Comparison of ENCODE assay signal across 24 cellular contexts in the genomic region with DNA sequence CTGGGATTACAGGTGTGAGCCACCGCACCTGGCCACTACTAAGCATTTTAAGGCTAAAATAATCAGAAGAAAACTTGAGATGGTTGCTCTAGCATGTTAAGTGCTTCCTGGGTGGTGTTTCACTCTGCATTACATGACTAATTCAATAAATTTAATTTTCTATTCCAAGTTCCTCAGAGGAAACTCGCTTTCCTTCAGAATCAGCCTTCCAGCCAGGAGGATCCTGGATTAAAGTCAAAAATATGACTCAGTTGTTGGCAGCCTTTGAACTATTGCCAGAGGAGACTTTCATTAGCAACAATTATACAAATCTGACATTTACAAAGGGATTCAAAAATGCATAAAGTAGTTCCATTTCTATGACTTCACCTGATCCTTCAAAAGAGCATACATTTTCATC.
DNase-seq lines count a peak whose midpoint lies in the region; ATAC-seq, FAIRE-seq and TF ChIP-seq lines count a peak whose summit lies in the region.
"Had no signal": no experiment of that assay in that cellular context is flagged by ENCODE, and none has a peak within 500 bp of the region (broad histone marks: within the 10 kb centered on the region; RNA-seq: fewer than 3 reads in every experiment).

No MANE protein-coding gene starts in this region.

- peaks cover 14% of the 10 kb centered on the region for H3K9me3 Mint-ChIP-seq in neural progenitor cell
- H3K9me3 Mint-ChIP-seq in activated CD4-positive, alpha-beta memory T cell treated with anti-CD3 and anti-CD28 coated beads for 36 hours, result peaks cover 2% of the 10 kb centered on the region
- H3K9me3 Mint-ChIP-seq: activated naive CD4-positive, alpha-beta T cell treated with anti-CD3 and anti-CD28 coated beads, Interleukin-2, amount 10 ng/mL, durations not matched to agents 7 days and 5 days; T-helper 1 cell treated with Interleukin-12 subunit alpha and Interleukin-12 subunit beta and Interleukin-4 antibody, amounts not matched to agents 30 μg/mL and 1 μg/mL, for 36 hours had no signal

- H3F3A ChIP-seq in GM23248 (ENCODE audit: insufficient read depth), result 0 out of 2 replicates have a peak, but pooled peaks cover 3% of the 10 kb centered on the region
- no peaks in the 10 kb centered on the region for H3F3A ChIP-seq in PC-9 (ENCODE audit: insufficient read depth, low read depth)
- H3F3A ChIP-seq in neural progenitor cell (ENCODE audit: low read depth), result no peaks in the 10 kb centered on the region

- H3K27ac ChIP-seq in GM23248 (no peak overlapping the region), PC-9 (no peak overlapping the region), kidney (ENCODE audit: low read depth in 2 of 2, low read length in 2 of 2) (no peak overlapping the region), neural progenitor cell (no peak overlapping the region)
- H3K27ac ChIP-seq: gastroesophageal sphincter, thyroid gland, WERI-Rb-1 had no signal

- H2AFZ ChIP-seq in GM23248, result no peak overlapping the region
- no peak overlapping the region for H2AFZ ChIP-seq in PC-9
- no peak overlapping the region for H2AFZ ChIP-seq in neural progenitor cell (replicated peaks)

- H3K9me3 ChIP-seq in GM23248 (ENCODE audit: low read depth) (no peaks in the 10 kb centered on the region), PC-9 (ENCODE audit: insufficient read depth, low read depth) (no peaks in the 10 kb centered on the region), kidney (ENCODE audit: control insufficient read depth in 1 of 2, low read length in 2 of 2) (peaks cover 0 to 6% of the 10 kb centered on the region in 2 donors), neural progenitor cell (ENCODE audit: low read depth) (no peaks in the 10 kb centered on the region)
- H3K9me3 ChIP-seq: thyroid gland had no signal

- H3K4me3 ChIP-seq in GM23248, result no peak overlapping the region
- no peak overlapping the region for H3K4me3 ChIP-seq in PC-9
- H3K4me3 ChIP-seq in kidney (ENCODE audit: low read length in 2 of 2), result no peak overlapping the region
- H3K4me3 ChIP-seq in neural progenitor cell, result no peak overlapping the region
- H3K4me3 ChIP-seq: gastroesophageal sphincter, thyroid gland had no signal

- intact Hi-C loops in PC-9 (cut with micrococcal nuclease; ENCODE audit: unreplicated experiment), result loop anchor here (1.0 to 10.0 kb wide), 4 partner anchors 212 to 549 kb away; no protein-coding TSS in a partner anchor
- intact Hi-C loops in kidney (cut with DNase I), result loop anchor here (10.0 kb wide), 1 partner anchor 352 kb away; no protein-coding TSS in a partner anchor
- intact Hi-C loops in activated CD4-positive, alpha-beta memory T cell treated with anti-CD3 and anti-CD28 coated beads for 36 hours (cut with micrococcal nuclease), result no loop called here

- CTCF ChIA-PET in PC-9 (lab: Charles Lee), result interaction anchor here (0.6 kb wide), 1 partner anchor 547 kb away, joined by 5 read pairs; no protein-coding TSS in a partner anchor
- CTCF ChIA-PET in activated CD4-positive, alpha-beta memory T cell treated with anti-CD3 and anti-CD28 coated beads for 36 hours (lab: Charles Lee), result no interaction called here

- H3K4me3 Mint-ChIP-seq in neural progenitor cell, result no peak overlapping the region
- H3K4me3 Mint-ChIP-seq in activated CD4-positive, alpha-beta memory T cell treated with anti-CD3 and anti-CD28 coated beads for 36 hours, result no peak overlapping the region
- H3K4me3 Mint-ChIP-seq: activated naive CD4-positive, alpha-beta T cell treated with anti-CD3 and anti-CD28 coated beads, Interleukin-2, amount 10 ng/mL, durations not matched to agents 7 days and 5 days; brain; dendritic cell treated with granulocyte-macrophage colony-stimulating factor and Interleukin-4, amounts not matched to agents 40 ng/mL and 50 ng/mL, for 4 days; stimulated activated memory B cell treated with anti-CD40 and anti-IgM and Interleukin-4, amounts not matched to agents 10 μg/mL and 1 μg/mL and 100 μg/mL, for 72 hours; T-helper 1 cell treated with Interleukin-12 subunit alpha and Interleukin-12 subunit beta and Interleukin-4 antibody, amounts not matched to agents 30 μg/mL and 1 μg/mL, for 36 hours had no signal

- TF ChIP-seq CTCF in PC-9 (conservative IDR thresholded peaks at IDR 0.05) (no peak), omental fat pad (IDR thresholded peaks at IDR 0.05) (no peak), kidney (IDR thresholded peaks at IDR 0.05; ENCODE audit: borderline replicate concordance, extremely low read depth, insufficient read depth) (no peak), neural progenitor cell (IDR thresholded peaks at IDR 0.05) (no peak)

- ATAC-seq in omental fat pad (ENCODE audit: low FRiP score), result peak; percentile 83
- ATAC-seq: gastroesophageal sphincter; left lobe of liver; stimulated activated memory B cell treated with anti-CD40 and anti-IgM and Interleukin-4, amounts not matched to agents 10 μg/mL and 1 μg/mL and 100 μg/mL, for 72 hours had no signal

- H3K9me2 ChIP-seq in GM23248 (ENCODE audit: insufficient read depth) (no peaks in the 10 kb centered on the region), PC-9 (ENCODE audit: insufficient read depth) (no peaks in the 10 kb centered on the region)

- in situ Hi-C loops in GM23248 (cut with MboI), result loop anchor here (25.0 kb wide), 1 partner anchor 619 kb away; no protein-coding TSS in a partner anchor

- H3K27me3 Mint-ChIP-seq in neural progenitor cell (ENCODE audit: insufficient read depth, low read depth), result peaks cover 4% of the 10 kb centered on the region
- H3K27me3 Mint-ChIP-seq in activated CD4-positive, alpha-beta memory T cell treated with anti-CD3 and anti-CD28 coated beads for 36 hours, result peaks cover 7% of the 10 kb centered on the region

- no peaks in the 10 kb centered on the region for H4K20me1 ChIP-seq in GM23248 (ENCODE audit: insufficient read depth)
- H4K20me1 ChIP-seq in PC-9 (ENCODE audit: insufficient read depth), result no peaks in the 10 kb centered on the region
- H4K20me1 ChIP-seq in neural progenitor cell (ENCODE audit: low read depth), result no peaks in the 10 kb centered on the region

- H3K36me3 ChIP-seq in GM23248 (ENCODE audit: low read depth) (no peaks in the 10 kb centered on the region), PC-9 (ENCODE audit: low read depth) (no peaks in the 10 kb centered on the region), kidney (ENCODE audit: control insufficient read depth in 1 of 2, insufficient read depth in 2 of 2, low read length in 2 of 2) (no peaks in the 10 kb centered on the region), neural progenitor cell (no peaks in the 10 kb centered on the region)
- H3K36me3 ChIP-seq: gastroesophageal sphincter, thyroid gland, WERI-Rb-1 had no signal

- FAIRE-seq in kidney (lab: Jason Lieb, UNC), result no peak

- H3K27ac Mint-ChIP-seq in neural progenitor cell, result no peak overlapping the region
- H3K27ac Mint-ChIP-seq in activated CD4-positive, alpha-beta memory T cell treated with anti-CD3 and anti-CD28 coated beads for 36 hours, result no peak overlapping the region
- H3K27ac Mint-ChIP-seq: activated naive CD4-positive, alpha-beta T cell treated with anti-CD3 and anti-CD28 coated beads, Interleukin-2, amount 10 ng/mL, durations not matched to agents 7 days and 5 days; dendritic cell treated with granulocyte-macrophage colony-stimulating factor and Interleukin-4, amounts not matched to agents 40 ng/mL and 50 ng/mL, for 4 days; stimulated activated memory B cell treated with anti-CD40 and anti-IgM and Interleukin-4, amounts not matched to agents 10 μg/mL and 1 μg/mL and 100 μg/mL, for 72 hours; T-helper 1 cell treated with Interleukin-12 subunit alpha and Interleukin-12 subunit beta and Interleukin-4 antibody, amounts not matched to agents 30 μg/mL and 1 μg/mL, for 36 hours had no signal

- no peaks in the 10 kb centered on the region for H3K36me3 Mint-ChIP-seq in neural progenitor cell
- no peaks in the 10 kb centered on the region for H3K36me3 Mint-ChIP-seq in activated CD4-positive, alpha-beta memory T cell treated with anti-CD3 and anti-CD28 coated beads for 36 hours
- H3K36me3 Mint-ChIP-seq: activated naive CD4-positive, alpha-beta T cell treated with anti-CD3 and anti-CD28 coated beads, Interleukin-2, amount 10 ng/mL, durations not matched to agents 7 days and 5 days; brain; stimulated activated memory B cell treated with anti-CD40 and anti-IgM and Interleukin-4, amounts not matched to agents 10 μg/mL and 1 μg/mL and 100 μg/mL, for 72 hours had no signal

- no TSS peak for BruUV-seq in PC-9 (replicated peaks; lab: Mats Ljungman, UMichigan)

- H3K79me2 ChIP-seq in GM23248 (ENCODE audit: insufficient read depth) (no peaks in the 10 kb centered on the region), PC-9 (ENCODE audit: low read depth) (no peaks in the 10 kb centered on the region), neural progenitor cell (ENCODE audit: low read depth) (no peaks in the 10 kb centered on the region)

- WGBS in GM23248 (ENCODE audit: low coverage in 1 of 2, low lambda C conversion rate in 2 of 2, missing lambda C conversion rate in 2 of 2), 2 experiments, result 38 to 48% methylated on average over 2 of the region's 2 CpGs

- no peaks in the 10 kb centered on the region for H3K4me1 Mint-ChIP-seq in neural progenitor cell
- no peaks in the 10 kb centered on the region for H3K4me1 Mint-ChIP-seq in activated CD4-positive, alpha-beta memory T cell treated with anti-CD3 and anti-CD28 coated beads for 36 hours (ENCODE audit: low read depth)
- H3K4me1 Mint-ChIP-seq: activated naive CD4-positive, alpha-beta T cell treated with anti-CD3 and anti-CD28 coated beads, Interleukin-2, amount 10 ng/mL, durations not matched to agents 7 days and 5 days; stimulated activated memory B cell treated with anti-CD40 and anti-IgM and Interleukin-4, amounts not matched to agents 10 μg/mL and 1 μg/mL and 100 μg/mL, for 72 hours had no signal

- H3K9ac ChIP-seq in GM23248 (no peak overlapping the region), kidney (ENCODE audit: low read length in 2 of 2) (no peak overlapping the region), neural progenitor cell (no peak overlapping the region)

- H3K4me2 ChIP-seq in GM23248 (ENCODE audit: unreplicated experiment) (no peak overlapping the region), PC-9 (0 out of 2 replicates have a peak overlapping the region, but pooled peaks have one; percentile 1), neural progenitor cell (no peak overlapping the region)

- H3K27me3 ChIP-seq in GM23248 (replicated peaks; ENCODE audit: insufficient read depth) (peaks cover 13% of the 10 kb centered on the region), PC-9 (ENCODE audit: insufficient read depth, low read depth) (no peaks in the 10 kb centered on the region), neural progenitor cell (no peaks in the 10 kb centered on the region)
- H3K27me3 ChIP-seq: thyroid gland had no signal

- POLR2A ChIA-PET in PC-9 (lab: Charles Lee; ENCODE audit: unreplicated experiment), result no interaction called here
- POLR2A ChIA-PET in activated CD4-positive, alpha-beta memory T cell treated with anti-CD3 and anti-CD28 coated beads for 36 hours (lab: Charles Lee), result no interaction called here

- H3K4me1 ChIP-seq in GM23248 (ENCODE audit: insufficient read depth) (no peaks in the 10 kb centered on the region), PC-9 (replicated peaks; ENCODE audit: insufficient read depth) (peaks cover 9% of the 10 kb centered on the region; the same call in 1 of the 2 replicates), kidney (ENCODE audit: control insufficient read depth in 1 of 2, insufficient read depth in 1 of 2, low read depth in 1 of 2, low read length in 2 of 2) (no peaks in the 10 kb centered on the region), neural progenitor cell (peaks cover 6% of the 10 kb centered on the region)
- H3K4me1 ChIP-seq: gastroesophageal sphincter, thyroid gland had no signal

- DNase-seq in GM23248 (peak; percentile 42), PC-9 (peak in 1 of 2 experiments; percentile 45), cerebellar cortex (ENCODE audit: low spot score) (peak; percentile 70), omental fat pad (ENCODE audit: low spot score) (no peak), kidney (no peak), neural progenitor cell (ENCODE audit: low spot score) (no peak), NCI-H2227 treated with DMSO at 0.1 percent for 48 hours (lab: John Stamatoyannopoulos, UW) (no peak)
- no peak for DNase-seq in activated CD4-positive, alpha-beta memory T cell treated with anti-CD3 and anti-CD28 coated beads for 36 hours
- DNase-seq: activated naive CD4-positive, alpha-beta T cell treated with anti-CD3 and anti-CD28 coated beads, Interleukin-2, amount 10 ng/mL, durations not matched to agents 7 days and 5 days; activated T-cell treated with anti-CD3 and anti-CD28 coated beads for 4 hours; KBM-7; NCI-H1048; NCI-H2081 treated with DMSO at 0.1 percent for 48 hours; NCI-H526 treated with DMSO at 0.1 percent for 48 hours; retina; stimulated activated CD4-positive, alpha-beta T cell treated with anti-CD3 and anti-CD28 coated beads, Interleukin-15, amount 100 ng/mL, for 24 hours; thyroid gland; WERI-Rb-1 had no signal

Comparison
In these comparisons a context has a peak if more than half of its experiments do, and no peak if none do; other contexts are left out.
1. DNase-seq: peak in GM23248 (single experiment) and cerebellar cortex (single experiment); none in omental fat pad (single experiment), kidney (single experiment), neural progenitor cell (single experiment), activated CD4-positive, alpha-beta memory T cell treated with anti-CD3 and anti-CD28 coated beads for 36 hours (single experiment) and NCI-H2227 treated with DMSO at 0.1 percent for 48 hours (single experiment).